Comparison of ENCODE assay signal across 8 cellular contexts in the genomic region with DNA sequence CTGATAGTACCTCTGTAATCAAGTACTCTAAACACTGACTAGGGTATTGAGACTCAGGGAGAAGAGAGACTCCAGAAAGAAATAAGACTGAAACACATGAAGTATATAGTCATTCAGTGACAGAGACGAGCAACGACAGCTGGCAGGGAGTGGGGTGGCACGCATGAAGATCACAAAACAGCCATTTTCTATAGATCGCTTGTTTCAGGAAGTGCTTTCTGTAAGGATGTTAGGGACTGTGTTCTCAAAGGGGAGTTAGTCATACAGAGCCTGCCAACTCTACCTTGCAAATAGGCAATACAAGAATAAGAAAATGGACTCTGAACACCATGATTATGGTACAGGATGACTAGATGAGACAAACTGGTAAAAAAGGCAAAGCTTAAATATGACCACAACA.
DNase-seq lines count a peak whose midpoint lies in the region; ATAC-seq and TF ChIP-seq lines count a peak whose summit lies in the region.

No MANE protein-coding gene starts in this region.

- no peaks in the 10 kb centered on the region for H3K27me3 ChIP-seq in right atrium auricular region

- peaks cover 39% of the 10 kb centered on the region for H3K4me1 Mint-ChIP-seq in activated CD4-positive, alpha-beta memory T cell treated with anti-CD3 and anti-CD28 coated beads for 36 hours (ENCODE audit: low read depth)

- H3K27ac Mint-ChIP-seq in activated CD4-positive, alpha-beta memory T cell treated with anti-CD3 and anti-CD28 coated beads for 36 hours: no peak overlapping the region

- no peaks in the 10 kb centered on the region for H3K27me3 Mint-ChIP-seq in activated CD4-positive, alpha-beta memory T cell treated with anti-CD3 and anti-CD28 coated beads for 36 hours

- intact Hi-C loops in activated CD4-positive, alpha-beta memory T cell treated with anti-CD3 and anti-CD28 coated beads for 36 hours (cut with micrococcal nuclease): loop anchor here (1.0 to 10.0 kb wide), 12 partner anchors 17 to 720 kb away; no protein-coding TSS in a partner anchor

- peaks cover 0 to 58% of the 10 kb centered on the region in 2 donors for H3K4me1 ChIP-seq in right atrium auricular region

- no peak overlapping the region for H3K27ac ChIP-seq in right atrium auricular region

- peaks cover 11% of the 10 kb centered on the region for H3K36me3 Mint-ChIP-seq in activated CD4-positive, alpha-beta memory T cell treated with anti-CD3 and anti-CD28 coated beads for 36 hours

- TF ChIP-seq CTCF in right atrium auricular region (IDR thresholded peaks at IDR 0.05): no peak

- H3K4me3 Mint-ChIP-seq in activated CD4-positive, alpha-beta memory T cell treated with anti-CD3 and anti-CD28 coated beads for 36 hours: no peak overlapping the region

- peak; percentile 93 for ATAC-seq in HG03039 (IDR thresholded peaks at IDR 0.05; ENCODE audit: unreplicated experiment)

- H3K4me3 ChIP-seq in right atrium auricular region: no peak overlapping the region

- H3K36me3 ChIP-seq in right atrium auricular region: no peaks in the 10 kb centered on the region

- no peaks in the 10 kb centered on the region for H3K9me3 Mint-ChIP-seq in activated CD4-positive, alpha-beta memory T cell treated with anti-CD3 and anti-CD28 coated beads for 36 hours

- no peaks in the 10 kb centered on the region for H3K9me3 ChIP-seq in right atrium auricular region

- CTCF ChIA-PET in activated CD4-positive, alpha-beta memory T cell treated with anti-CD3 and anti-CD28 coated beads for 36 hours (lab: Charles Lee): interaction anchor here (0.7 to 1.2 kb wide), 4 partner anchors 24 to 361 kb away, joined by 3 to 4 read pairs (median 3); no protein-coding TSS in a partner anchor

- peak; percentile 16 for DNase-seq in GM19240 (ENCODE audit: insufficient read length, low spot score)
- peak; percentile 80 for DNase-seq in activated CD4-positive, alpha-beta memory T cell treated with anti-CD3 and anti-CD28 coated beads for 36 hours
- peak; percentile 22 to 26 for DNase-seq in stimulated activated CD4-positive, alpha-beta T cell treated with anti-CD3 and anti-CD28 coated beads, Interleukin-4, amount 100 ng/mL, for 4 hours
- DNase-seq in KG1 (lab: John Stamatoyannopoulos, UW): no peak
- DNase-seq in right atrium auricular region (ENCODE audit: low spot score): no peak
- no peak for DNase-seq in RPMI8226
- DNase-seq in kidney glomerular epithelial cell (lab: John Stamatoyannopoulos, UW): no peak

- POLR2A ChIA-PET in activated CD4-positive, alpha-beta memory T cell treated with anti-CD3 and anti-CD28 coated beads for 36 hours (lab: Charles Lee): interaction anchor here (0.7 to 1.3 kb wide), 5 partner anchors 83 to 301 kb away, joined by 3 to 6 read pairs (median 3); no protein-coding TSS in a partner anchor

Comparison
In these comparisons a context has a peak if more than half of its experiments do, and no peak if none do; other contexts are left out.
1. DNase-seq: peak in GM19240 (single experiment), activated CD4-positive, alpha-beta memory T cell treated with anti-CD3 and anti-CD28 coated beads for 36 hours (single experiment) and stimulated activated CD4-positive, alpha-beta T cell treated with anti-CD3 and anti-CD28 coated beads, Interleukin-4, amount 100 ng/mL, for 4 hours (2 of 2); none in KG1 (single experiment), right atrium auricular region (single experiment), RPMI8226 (single experiment) and kidney glomerular epithelial cell (single experiment).